In the genomic region with DNA sequence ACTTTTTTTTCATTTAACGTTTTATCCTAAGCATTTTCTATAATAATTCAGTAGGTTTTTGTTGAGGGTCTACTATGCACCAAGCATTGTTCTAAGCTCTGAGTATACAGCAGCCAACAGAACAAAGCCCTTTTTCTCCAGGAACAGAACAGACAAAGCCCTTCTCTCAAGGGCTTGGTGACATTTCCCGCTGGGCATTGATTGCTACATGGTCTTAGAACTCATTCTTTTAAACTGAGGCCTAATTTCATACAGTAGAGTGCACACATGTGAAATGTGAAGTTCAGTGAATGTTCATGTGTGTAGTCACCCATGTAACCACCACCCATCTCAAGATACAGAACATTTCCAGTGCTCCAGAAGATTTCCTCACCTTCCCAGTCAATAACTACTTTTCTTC, we compare ENCODE assay signal across 20 cellular contexts. TPM values are rescaled to one million over a fixed set of nuclear protein-coding genes. Genes with fewer than 3 reads are reported as not detected.
"Had no signal": no experiment of that assay in that cellular context is flagged by ENCODE, and none has a peak within 500 bp of the region (broad histone marks: within the 10 kb centered on the region; RNA-seq: fewer than 3 reads in every experiment).

No MANE protein-coding gene starts in this region.

- H3K36me3 ChIP-seq: brain microvascular endothelial cell, gastroesophageal sphincter, vagina had no signal

- H3K9me3 ChIP-seq: gastroesophageal sphincter, psoas muscle, vagina had no signal

- H3K27me3 ChIP-seq: brain microvascular endothelial cell, vagina had no signal

- H3K27ac ChIP-seq: brain microvascular endothelial cell, coronary artery, gastroesophageal sphincter, psoas muscle, vagina had no signal

- H3K4me3 ChIP-seq: coronary artery, gastroesophageal sphincter, psoas muscle, vagina had no signal

- ATAC-seq: activated CD4-positive, CD25-positive, alpha-beta regulatory T cell treated with anti-CD3 and anti-CD28 coated beads, Interleukin-2, amount 50 U/mL, for 24 hours; activated CD8-positive, alpha-beta T cell treated with anti-CD3 and anti-CD28 coated beads, Interleukin-2, amount 10 ng/mL, durations not matched to agents 7 days and 5 days; activated T-cell treated with anti-CD3 and anti-CD28 coated beads, Interleukin-2, amount 50 U/mL, for 4 hours; gastroesophageal sphincter; left lobe of liver; psoas muscle; sciatic nerve had no signal

- DNase-seq: activated CD4-positive, alpha-beta T cell treated with anti-CD3 and anti-CD28 coated beads, Interleukin-2, amount 10 ng/mL, durations not matched to agents 7 days and 5 days; activated CD8-positive, alpha-beta memory T cell treated with anti-CD3 and anti-CD28 coated beads, Interleukin-2, amount 50 U/mL, for 4 hours; activated CD8-positive, alpha-beta T cell treated with anti-CD3 and anti-CD28 coated beads, Interleukin-2, amount 10 ng/mL, durations not matched to agents 7 days and 5 days; activated naive CD4-positive, alpha-beta T cell treated with anti-CD3 and anti-CD28 coated beads for 36 hours; activated T-cell treated with anti-CD3 and anti-CD28 coated beads, Interleukin-2, amount 50 U/mL, for 4 hours; brain microvascular endothelial cell; islet precursor cell; psoas muscle; stimulated activated naive CD4-positive, alpha-beta T cell; T-helper 1 cell; T1000 had no signal

RNA-seq across cellular contexts. Expression of gene TRIM63, which starts 29.0 kb away (rescaled TPM):
- total RNA-seq: activated T-cell treated with anti-CD3 and anti-CD28 coated beads, Interleukin-2, amount 50 U/mL, for 4 hours; lung microvascular endothelial cell; mononuclear cell; vagina had no signal
- polyA plus RNA-seq: neural cell had no signal

RNA-seq across cellular contexts. Expression of gene SLC30A2, which starts 50.6 kb away (rescaled TPM):
- total RNA-seq: activated CD4-positive, alpha-beta T cell treated with anti-CD3 and anti-CD28 coated beads, Interleukin-2, amount 10 ng/mL, durations not matched to agents 7 days and 5 days; activated CD8-positive, alpha-beta T cell treated with anti-CD3 and anti-CD28 coated beads, Interleukin-2, amount 10 ng/mL, durations not matched to agents 7 days and 5 days; activated naive CD4-positive, alpha-beta T cell treated with anti-CD3 and anti-CD28 coated beads for 36 hours; activated T-cell treated with anti-CD3 and anti-CD28 coated beads, Interleukin-2, amount 50 U/mL, for 4 hours; gastroesophageal sphincter; lung microvascular endothelial cell; mononuclear cell; sciatic nerve; vagina had no signal
